ENCODE assay signal across 20 cellular contexts in the genomic region with DNA sequence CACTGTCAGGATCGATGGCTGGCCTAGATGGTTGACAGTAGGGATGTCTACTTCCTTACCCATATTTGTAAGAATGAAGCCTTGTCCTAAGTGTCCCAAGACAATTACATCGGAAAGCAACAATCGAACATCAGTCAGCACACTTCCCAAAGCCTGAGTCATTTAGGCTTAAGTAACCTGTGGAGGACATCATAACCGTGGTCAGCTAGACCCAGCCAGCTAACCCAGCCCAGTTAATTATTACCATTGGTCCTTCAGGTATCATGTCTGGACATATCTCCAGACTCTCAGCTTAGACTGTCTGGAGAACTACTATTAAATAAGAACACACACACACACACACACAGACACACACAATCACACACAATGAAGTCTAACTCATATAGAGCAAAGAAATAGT.
DNase-seq lines count a peak whose midpoint lies in the region; ATAC-seq, FAIRE-seq and TF ChIP-seq lines count a peak whose summit lies in the region.
"Had no signal": no experiment of that assay in that cellular context is flagged by ENCODE, and none has a peak within 500 bp of the region (broad histone marks: within the 10 kb centered on the region; RNA-seq: fewer than 3 reads in every experiment).

No MANE protein-coding gene starts in this region.

- TF ChIP-seq CTCF in Calu3 (IDR thresholded peaks at IDR 0.05; ENCODE audit: unreplicated experiment): no peak
- no peak for TF ChIP-seq CTCF in fibroblast of mammary gland (conservative IDR thresholded peaks at IDR 0.05; ENCODE audit: control insufficient read depth, insufficient read depth, low read depth, low read length)
- TF ChIP-seq CTCF in upper lobe of right lung (IDR thresholded peaks at IDR 0.05): no peak

- H3K27ac ChIP-seq in neuronal stem cell (replicated peaks; ENCODE audit: low read length) (no peak overlapping the region), upper lobe of right lung (no peak overlapping the region)
- H3K27ac ChIP-seq: C4-2B, GM23248 had no signal

- H3K4me1 ChIP-seq in neuronal stem cell (ENCODE audit: control insufficient read depth in 2 of 2, insufficient read depth in 1 of 2, low read depth in 1 of 2, low read length in 2 of 2): no peaks in the 10 kb centered on the region
- H3K4me1 ChIP-seq in upper lobe of right lung: no peaks in the 10 kb centered on the region
- H3K4me1 ChIP-seq: HAP-1 had no signal

- no peak overlapping the region for H3K27ac Mint-ChIP-seq in Calu3 (ENCODE audit: unreplicated experiment)

- CTCF ChIA-PET in Calu3 (lab: Charles Lee): interaction anchor here (0.7 to 1.0 kb wide), 2 partner anchors 305 to 330 kb away, joined by 3 to 6 read pairs; no protein-coding TSS in a partner anchor

- H3K79me1 ChIP-seq in neuronal stem cell (ENCODE audit: low read depth, low read length): no peaks in the 10 kb centered on the region

- H3K4me1 Mint-ChIP-seq in Calu3 (ENCODE audit: low read depth, unreplicated experiment): peaks cover 22% of the 10 kb centered on the region

- no peak overlapping the region for H2BK120ac ChIP-seq in neuronal stem cell (ENCODE audit: low read depth, low read length)

- no peak overlapping the region for H3K4me3 Mint-ChIP-seq in Calu3 (ENCODE audit: low read depth, unreplicated experiment)

- no peaks in the 10 kb centered on the region for H3K36me3 Mint-ChIP-seq in Calu3 (ENCODE audit: insufficient read depth, unreplicated experiment)

- no CpG with 5 or more reads among the region's 4 CpGs for whole genome bisulfite sequencing in neuronal stem cell (ENCODE audit: extremely low coverage in 2 of 2, insufficient read length in 2 of 2, insufficient replicate concordance in 1 of 2), 2 donors

- no peak overlapping the region for H3K23ac ChIP-seq in neuronal stem cell (ENCODE audit: low read depth, low read length, poor library complexity)

- H2AFZ ChIP-seq in neuronal stem cell (ENCODE audit: low read length): no peak overlapping the region
- H2AFZ ChIP-seq: GM23248 had no signal

- H2BK5ac ChIP-seq in neuronal stem cell (ENCODE audit: low read length): no peak overlapping the region

- H3K9me3 Mint-ChIP-seq in Calu3 (ENCODE audit: low read depth, unreplicated experiment): no peaks in the 10 kb centered on the region

- H3K27me3 ChIP-seq in neuronal stem cell (ENCODE audit: control insufficient read depth in 3 of 3, insufficient read depth in 3 of 3, low read depth in 1 of 3, low read length in 3 of 3): peaks cover 0 to 4% (median 2%) of the 10 kb centered on the region in 3 experiments
- peaks cover 9% of the 10 kb centered on the region for H3K27me3 ChIP-seq in upper lobe of right lung

- H2BK15ac ChIP-seq in neuronal stem cell (ENCODE audit: low read length): no peak overlapping the region

- H3K9me3 ChIP-seq in neuronal stem cell (replicated peaks in 1 of 2; ENCODE audit: control insufficient read depth in 2 of 2, insufficient read depth in 1 of 2, low read depth in 1 of 2, low read length in 2 of 2) (peaks cover 0 to 2% of the 10 kb centered on the region in 2 donors), upper lobe of right lung (no peaks in the 10 kb centered on the region)
- H3K9me3 ChIP-seq: HAP-1, SK-N-SH had no signal

- H3K14ac ChIP-seq in neuronal stem cell (ENCODE audit: low read length): no peak overlapping the region

- H3K27me3 Mint-ChIP-seq in Calu3 (ENCODE audit: unreplicated experiment): peaks cover 13% of the 10 kb centered on the region

- FAIRE-seq in RCC 7860 (lab: Jason Lieb, UNC): peak; percentile 88

- H3K4me2 ChIP-seq in neuronal stem cell (ENCODE audit: insufficient read depth, low read length, poor library complexity, severe bottlenecking): no peak overlapping the region
- H3K4me2 ChIP-seq: SK-N-SH had no signal

- H4K8ac ChIP-seq in neuronal stem cell (ENCODE audit: low read depth, low read length): no peak overlapping the region

- H3K4ac ChIP-seq in neuronal stem cell (ENCODE audit: low read length): no peak overlapping the region

- intact Hi-C loops in Calu3 (cut with micrococcal nuclease; ENCODE audit: unreplicated experiment) (loop anchor here (10.0 kb wide), 1 partner anchor 372 kb away; no protein-coding TSS in a partner anchor), upper lobe of right lung (cut with DNase I) (loop anchor here (10.0 kb wide), 1 partner anchor 202 kb away; no protein-coding TSS in a partner anchor)

- no peaks in the 10 kb centered on the region for H3K36me3 ChIP-seq in neuronal stem cell (replicated peaks in 1 of 2; ENCODE audit: control insufficient read depth in 2 of 2, insufficient read depth in 2 of 2, low read length in 2 of 2)
- no peaks in the 10 kb centered on the region for H3K36me3 ChIP-seq in upper lobe of right lung
- H3K36me3 ChIP-seq: HAP-1 had no signal

- no TSS peak for BruUV-seq in Calu3 (replicated peaks; lab: Mats Ljungman, UMichigan)

- H4K91ac ChIP-seq in neuronal stem cell (ENCODE audit: low read depth, low read length, poor library complexity): peak overlapping the region; percentile 53

- H3K4me3 ChIP-seq in fibroblast of mammary gland (ENCODE audit: control insufficient read depth, low read depth, low read length) (no peak overlapping the region), neuronal stem cell (ENCODE audit: low read length in 2 of 2) (no peak overlapping the region), upper lobe of right lung (no peak overlapping the region)
- H3K4me3 ChIP-seq: GM23248, HAP-1 had no signal

- H3K9ac ChIP-seq in neuronal stem cell (ENCODE audit: low read depth, low read length, poor library complexity): no peak overlapping the region
- H3K9ac ChIP-seq: GM23248, SK-N-SH had no signal

- DNase-seq in Calu3 (peak; percentile 20), RCC 7860 (ENCODE audit: low spot score) (peak; percentile 73), fibroblast of mammary gland (ENCODE audit: low read depth) (peak; percentile 20), neuronal stem cell (ENCODE audit: low spot score) (no peak), upper lobe of right lung (no peak), SK-N-DZ (ENCODE audit: low spot score) (no peak), NCI-H446 (lab: John Stamatoyannopoulos, UW) (no peak)
- DNase-seq: AML-193, DMS 273 treated with DMSO at 0.1 percent for 48 hours, GDM1, GM23248, KBM-7, NCI-H1417 treated with DMSO at 0.1 percent for 48 hours, NCI-H2029, NCI-H510A, NCI-H774, SHP77, SK-N-SH had no signal

- H3K18ac ChIP-seq in neuronal stem cell (ENCODE audit: low read length): no peak overlapping the region

- ATAC-seq in upper lobe of right lung: no peak

- no peak overlapping the region for H2AK5ac ChIP-seq in neuronal stem cell (ENCODE audit: low read depth, low read length)

- H2BK12ac ChIP-seq in neuronal stem cell (ENCODE audit: low read length): no peak overlapping the region

Comparison
In these comparisons a context has a peak if more than half of its experiments do, and no peak if none do; other contexts are left out.
1. DNase-seq: peak in Calu3 (single experiment), RCC 7860 (single experiment) and fibroblast of mammary gland (single experiment); none in neuronal stem cell (single experiment), upper lobe of right lung (single experiment), SK-N-DZ (single experiment) and NCI-H446 (0 of 2).